In the genomic region with DNA sequence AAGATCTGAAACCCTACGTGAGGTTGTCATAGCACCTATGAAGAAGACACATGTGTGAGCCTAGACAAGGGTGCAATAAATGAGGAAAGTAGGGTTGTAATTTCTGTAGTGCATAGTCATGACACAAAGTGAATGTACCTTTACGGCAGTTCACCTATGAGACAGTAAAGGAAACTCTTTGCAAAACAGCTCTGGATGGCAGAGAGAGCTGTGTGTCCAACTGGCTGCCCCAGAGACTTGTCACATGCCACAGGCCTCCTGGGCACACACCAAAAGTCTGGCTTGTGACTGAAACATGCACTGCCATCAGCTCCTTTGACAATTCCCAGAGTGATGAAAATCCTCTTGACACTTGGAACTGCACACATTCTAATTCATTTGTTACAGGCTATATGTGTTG, we compare ENCODE assay signal across 21 cellular contexts.
"Had no signal": no experiment of that assay in that cellular context is flagged by ENCODE, and none has a peak within 500 bp of the region (broad histone marks: within the 10 kb centered on the region; RNA-seq: fewer than 3 reads in every experiment).

No MANE protein-coding gene starts in this region.

- DNase-seq: cortex of kidney; effector memory CD8-positive, alpha-beta T cell; erythroblast; kidney; left lung; lower lobe of right lung; natural killer cell; pancreas; retina; right lobe of liver; small intestine; stimulated activated CD4-positive, alpha-beta T cell treated with anti-CD3 and anti-CD28 coated beads, Interleukin-12 subunit alpha, Interleukin-12 subunit beta, amount 100 ng/mL, for 4 hours; stimulated activated CD4-positive, alpha-beta T cell treated with anti-CD3 and anti-CD28 coated beads, Interleukin-1b, Interleukin-23, amount 100 ng/mL, for 48 hours; stimulated activated CD4-positive, alpha-beta T cell treated with anti-CD3 and anti-CD28 coated beads, Interleukin-4, amount 100 ng/mL, for 1 hour; stimulated activated CD8-positive, alpha-beta memory T cell treated with anti-CD3 and anti-CD28 coated beads, Interleukin-4, amount 100 ng/mL, for 48 hours; stimulated activated naive CD4-positive, alpha-beta T cell; stomach; thyroid gland; trophoblast cell had no signal

- H3K4me3 ChIP-seq: hepatocyte, left lung, lower lobe of right lung, pancreas, right lobe of liver, stomach, thyroid gland, vagina had no signal

- H3K27me3 ChIP-seq: hepatocyte, left lung, pancreas, right lobe of liver, stomach, thyroid gland, vagina had no signal

- H3K36me3 ChIP-seq: left lung, lower lobe of right lung, pancreas, right lobe of liver, stomach, thyroid gland, vagina had no signal

- H3K4me1 ChIP-seq: lower lobe of right lung, pancreas, right lobe of liver, thyroid gland, vagina had no signal

- H3K4me2 ChIP-seq: hepatocyte had no signal

- H3K79me2 ChIP-seq: hepatocyte had no signal

- H3K9me3 ChIP-seq: left lung, lower lobe of right lung, pancreas, right lobe of liver, stomach, thyroid gland, vagina had no signal

- ATAC-seq: effector memory CD8-positive, alpha-beta T cell; left lung; lower lobe of right lung; natural killer cell; pancreas; right lobe of liver had no signal

- H3K27ac ChIP-seq: hepatocyte, left lung, lower lobe of right lung, pancreas, right lobe of liver, stomach, thyroid gland, vagina had no signal

- H2AFZ ChIP-seq: hepatocyte had no signal
